ENCODE assay signal across 27 cellular contexts in genomic region chr3:15936347-15936746, GRCh38.
DNase-seq lines count a peak whose midpoint lies in the region; TF ChIP-seq lines count a peak whose summit lies in the region.
"Had no signal": no experiment of that assay in that cellular context is flagged by ENCODE, and none has a peak within 500 bp of the region (broad histone marks: within the 10 kb centered on the region; RNA-seq: fewer than 3 reads in every experiment).

No MANE protein-coding gene starts in this region.

- no peaks in the 10 kb centered on the region for H3K36me3 ChIP-seq in osteoblast (ENCODE audit: insufficient read depth, low read length)
- H3K36me3 ChIP-seq in transverse colon: no peaks in the 10 kb centered on the region
- H3K36me3 ChIP-seq: BLaER1, HAP-1, neural progenitor cell, stomach, tibial artery had no signal

- H3K79me2 ChIP-seq in osteoblast (ENCODE audit: insufficient read depth, low read length): no peaks in the 10 kb centered on the region

- in situ Hi-C loops in transverse colon (cut with MboI; ENCODE audit: low pct_ligation_motif_present in 1 of 4, low pct_unique_long_range_greater_than_20kb in 1 of 4, low sequenced_read_pairs in 3 of 4): no loop called here

- TF ChIP-seq CTCF in AG10803 (conservative IDR thresholded peaks at IDR 0.05; ENCODE audit: low read length) (no peak), glutamatergic neuron (IDR thresholded peaks at IDR 0.05; ENCODE audit: partially characterized antibody, unreplicated experiment) (no peak), osteoblast (IDR thresholded peaks at IDR 0.05; ENCODE audit: extremely low read depth, low read depth, low read length) (no peak), transverse colon (IDR thresholded peaks at IDR 0.05) (no peak)

- H2AFZ ChIP-seq in osteoblast (ENCODE audit: low read length): peak overlapping the region; percentile 64
- H2AFZ ChIP-seq: neural progenitor cell had no signal

- intact Hi-C loops in transverse colon (cut with DNase I; ENCODE audit: low total_unique reads): no loop called here

- no peak overlapping the region for H3K4me3 ChIP-seq in AG10803 (ENCODE audit: low read length)
- H3K4me3 ChIP-seq in osteoblast (ENCODE audit: insufficient read depth, low read length): peak overlapping the region; percentile 37
- H3K4me3 ChIP-seq in transverse colon: no peak overlapping the region
- H3K4me3 ChIP-seq: BLaER1, HAP-1, neural progenitor cell, skin epidermis, stomach, tibial artery had no signal

- H3K27ac ChIP-seq in angular gyrus (ENCODE audit: low read depth, low read length) (peak overlapping the region; percentile 60), osteoblast (ENCODE audit: low read depth, low read length) (peak overlapping the region; percentile 46), transverse colon (no peak overlapping the region)
- H3K27ac ChIP-seq: BLaER1, neural progenitor cell, skin epidermis, stomach, tibial artery had no signal

- 67% methylated on average over 6 of the region's 6 CpGs; no CpG with 5 or more reads in 1 of the 2 donors for WGBS in transverse colon (ENCODE audit: low coverage in 1 of 2), 2 donors

- H3K27me3 ChIP-seq in osteoblast (ENCODE audit: insufficient read depth, low read length): no peaks in the 10 kb centered on the region
- no peaks in the 10 kb centered on the region for H3K27me3 ChIP-seq in transverse colon
- H3K27me3 ChIP-seq: BLaER1, neural progenitor cell, stomach, tibial artery had no signal

- H4K20me1 ChIP-seq in osteoblast (ENCODE audit: insufficient read depth, low read length): no peaks in the 10 kb centered on the region
- H4K20me1 ChIP-seq: BLaER1 had no signal

- H3K4me1 Mint-ChIP-seq in glutamatergic neuron (ENCODE audit: low read depth, unreplicated experiment): peaks cover 37% of the 10 kb centered on the region

- H3K4me3 Mint-ChIP-seq in glutamatergic neuron (ENCODE audit: unreplicated experiment): no peak overlapping the region
- H3K4me3 Mint-ChIP-seq: T-helper 1 cell treated with Interleukin-12 subunit alpha and Interleukin-12 subunit beta and Interleukin-4 antibody, amounts not matched to agents 30 μg/mL and 1 μg/mL, for 36 hours had no signal

- H3K4me1 ChIP-seq in osteoblast (ENCODE audit: insufficient read depth, low read length) (peaks cover 28% of the 10 kb centered on the region), transverse colon (no peaks in the 10 kb centered on the region)
- H3K4me1 ChIP-seq: HAP-1, stomach had no signal

- CTCF ChIA-PET in HEK293T (lab: Yijun Ruan, JAX): no interaction called here

- peaks cover 12% of the 10 kb centered on the region for H3K9me3 Mint-ChIP-seq in glutamatergic neuron (ENCODE audit: unreplicated experiment)

- DNase-seq in AG10803 (ENCODE audit: low read depth): peak; percentile 68
- DNase-seq in glutamatergic neuron: no peak
- DNase-seq in osteoblast (ENCODE audit: insufficient read length, low spot score, missing footprints): no peak
- no peak for DNase-seq in SIG-M5 treated with dmso at 0.1 percent for 504 hours (lab: John Stamatoyannopoulos, UW; ENCODE audit: unreplicated experiment)
- DNase-seq in transverse colon: no peak
- no peak for DNase-seq in RKO (ENCODE audit: low spot score)
- DNase-seq in HEK293T (ENCODE audit: extremely low spot score): no peak
- DNase-seq: activated CD4-positive, alpha-beta T cell treated with anti-CD3 and anti-CD28 coated beads, Interleukin-2, amount 50 U/mL, for 48 hours; activated naive CD4-positive, alpha-beta T cell treated with anti-CD3 and anti-CD28 coated beads, Interleukin-2, amount 50 U/mL, for 16 hours; dermis blood vessel endothelial cell; DMS79 treated with DMSO at 0.1 percent for 48 hours; GF-D8; KG1; kidney; NCI-H1417 treated with DMSO at 0.1 percent for 48 hours; NCI-H2081 treated with DMSO at 0.1 percent for 48 hours; NCI-H446; RPMI8226; SK-N-SH; stomach; tibial artery had no signal

- POLR2A ChIA-PET in HEK293T (lab: Yijun Ruan, JAX): no interaction called here

- TF ChIP-seq EP300 in transverse colon (IDR thresholded peaks at IDR 0.05; ENCODE audit: low read depth): no peak

- H3K27me3 Mint-ChIP-seq in glutamatergic neuron (ENCODE audit: unreplicated experiment): peaks cover 8% of the 10 kb centered on the region

- H3K36me3 Mint-ChIP-seq in glutamatergic neuron (ENCODE audit: unreplicated experiment): peaks cover 12% of the 10 kb centered on the region

- peak overlapping the region; percentile 50 for H3K4me2 ChIP-seq in osteoblast (ENCODE audit: insufficient read depth, low read length)
- H3K4me2 ChIP-seq: BLaER1, neural progenitor cell, SK-N-SH had no signal

- peak overlapping the region; percentile 31 for H3K27ac Mint-ChIP-seq in glutamatergic neuron (ENCODE audit: unreplicated experiment)
- H3K27ac Mint-ChIP-seq: T-helper 1 cell treated with Interleukin-12 subunit alpha and Interleukin-12 subunit beta and Interleukin-4 antibody, amounts not matched to agents 30 μg/mL and 1 μg/mL, for 36 hours had no signal

- no peak for TF ChIP-seq POLR2A in transverse colon (IDR thresholded peaks at IDR 0.05)

- H3K9me3 ChIP-seq in osteoblast (ENCODE audit: low read depth, low read length) (no peaks in the 10 kb centered on the region), transverse colon (no peaks in the 10 kb centered on the region)
- H3K9me3 ChIP-seq: HAP-1, SK-N-SH, tibial artery had no signal

TF ChIP-seq in HEK293T, 16 proteins besides CTCF, POLR2A, EP300 and RAD21:
- TF ChIP-seq FOXK2 (IDR thresholded peaks at IDR 0.05) (no peak), NFRKB (IDR thresholded peaks at IDR 0.05) (no peak), FOXA1 (IDR thresholded peaks at IDR 0.05) (no peak), L3MBTL2 (conservative IDR thresholded peaks at IDR 0.05) (no peak), SUZ12 (IDR thresholded peaks at IDR 0.05) (no peak), ELF4 (IDR thresholded peaks at IDR 0.05) (no peak), LEF1 (IDR thresholded peaks at IDR 0.05; ENCODE audit: borderline replicate concordance) (no peak), CTBP1 (IDR thresholded peaks at IDR 0.05; ENCODE audit: borderline replicate concordance) (no peak), TARDBP (IDR thresholded peaks at IDR 0.05) (no peak), HDGF (IDR thresholded peaks at IDR 0.05; ENCODE audit: borderline replicate concordance) (no peak)
- TF ChIP-seq, protein P1, sequence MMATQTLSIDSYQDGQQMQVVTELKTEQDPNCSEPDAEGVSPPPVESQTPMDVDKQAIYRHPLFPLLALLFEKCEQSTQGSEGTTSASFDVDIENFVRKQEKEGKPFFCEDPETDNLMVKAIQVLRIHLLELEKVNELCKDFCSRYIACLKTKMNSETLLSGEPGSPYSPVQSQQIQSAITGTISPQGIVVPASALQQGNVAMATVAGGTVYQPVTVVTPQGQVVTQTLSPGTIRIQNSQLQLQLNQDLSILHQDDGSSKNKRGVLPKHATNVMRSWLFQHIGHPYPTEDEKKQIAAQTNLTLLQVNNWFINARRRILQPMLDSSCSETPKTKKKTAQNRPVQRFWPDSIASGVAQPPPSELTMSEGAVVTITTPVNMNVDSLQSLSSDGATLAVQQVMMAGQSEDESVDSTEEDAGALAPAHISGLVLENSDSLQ (IDR thresholded peaks at IDR 0.05): no peak

Comparison
In these comparisons a context has a peak if more than half of its experiments do, and no peak if none do; other contexts are left out.
1. H3K27ac ChIP-seq: peak in angular gyrus (single experiment) and osteoblast (single experiment); none in transverse colon (0 of 4).